Comparison of ENCODE assay signal across 8 cellular contexts in genomic region chr7:87875151-87876039, GRCh38. TPM values are rescaled to one million over a fixed set of nuclear protein-coding genes. Genes with fewer than 3 reads are reported as not detected.
DNase-seq lines count a peak whose midpoint lies in the region; ATAC-seq and TF ChIP-seq lines count a peak whose summit lies in the region.

No MANE protein-coding gene starts in this region.

- H3K9me3 Mint-ChIP-seq in memory B cell: peaks cover 5% of the 10 kb centered on the region

- peak overlapping the region; percentile 90 for H2AFZ ChIP-seq in PC-3 (ENCODE audit: low read length)

- H3K4me1 ChIP-seq in BLaER1 treated with 17β-estradiol and CSF1 and Interleukin-3, amounts not matched to agents 10 nM and 100 nM: peaks cover 32 to 52% (median 38%) of the 10 kb centered on the region in 10 experiments
- H3K4me1 ChIP-seq in PC-3 (ENCODE audit: insufficient read depth, low read length) (peaks cover 23% of the 10 kb centered on the region), colonic mucosa (peaks cover 3% of the 10 kb centered on the region)

- peaks cover 15% of the 10 kb centered on the region for H3K36me3 Mint-ChIP-seq in memory B cell

- CTCF ChIA-PET in PC-3 (lab: Charles Lee): no interaction called here

- no peaks in the 10 kb centered on the region for H3K27me3 ChIP-seq in BLaER1 treated with 17β-estradiol and CSF1 and Interleukin-3, amounts not matched to agents 10 nM and 100 nM
- H3K27me3 ChIP-seq in PC-3 (ENCODE audit: low read length) (no peaks in the 10 kb centered on the region), colonic mucosa (no peaks in the 10 kb centered on the region)

- peak overlapping the region; percentile 67 to 97 (median 95) for H3K27ac ChIP-seq in BLaER1 treated with 17β-estradiol and CSF1 and Interleukin-3, amounts not matched to agents 10 nM and 100 nM
- H3K27ac ChIP-seq in PC-3 (ENCODE audit: low read length) (peak overlapping the region; percentile 83), colonic mucosa (peak overlapping the region; percentile 98)

- peaks cover 0 to 24% (median 13%) of the 10 kb centered on the region in 11 experiments; a peak in 12 of 22 replicates for H4K20me1 ChIP-seq in BLaER1 treated with 17β-estradiol and CSF1 and Interleukin-3, amounts not matched to agents 10 nM and 100 nM
- H4K20me1 ChIP-seq in PC-3 (ENCODE audit: low read length): peaks cover 14% of the 10 kb centered on the region

- peak overlapping the region; percentile 68 to 96 (median 89) for H3K4me2 ChIP-seq in BLaER1 treated with 17β-estradiol and CSF1 and Interleukin-3, amounts not matched to agents 10 nM and 100 nM
- H3K4me2 ChIP-seq in PC-3 (ENCODE audit: low read length): peak overlapping the region; percentile 86

- peak overlapping the region; percentile 97 for H3K27ac Mint-ChIP-seq in memory B cell

- peaks cover 20% of the 10 kb centered on the region for H3K4me1 Mint-ChIP-seq in memory B cell

- ATAC-seq in GM18861 (IDR thresholded peaks at IDR 0.05; ENCODE audit: unreplicated experiment): peak; percentile 8
- peak; percentile 19 for ATAC-seq in HG03039 (IDR thresholded peaks at IDR 0.05; ENCODE audit: unreplicated experiment)
- ATAC-seq in PC-3: peak; percentile 11
- ATAC-seq in memory B cell (ENCODE audit: low read depth): no peak

- H3K79me2 ChIP-seq in PC-3 (ENCODE audit: low read length): peaks cover 87% of the 10 kb centered on the region

- peak overlapping the region; percentile 95 for H3K4me3 Mint-ChIP-seq in memory B cell

- H3K9ac ChIP-seq in BLaER1 treated with 17β-estradiol and CSF1 and Interleukin-3, amounts not matched to agents 10 nM and 100 nM: peak overlapping the region; percentile 88 to 98 (median 95)
- H3K9ac ChIP-seq in PC-3 (ENCODE audit: low read length): peak overlapping the region; percentile 79
- H3K9ac ChIP-seq in colonic mucosa (ENCODE audit: low read depth in 2 of 2, low read length in 2 of 2): peak overlapping the region; percentile 88 to 94

- in situ Hi-C loops in GM13976 (cut with MboI; ENCODE audit: low sequenced_read_pairs, unreplicated experiment): no loop called here

- TF ChIP-seq CTCF in PC-3 (conservative IDR thresholded peaks at IDR 0.05; ENCODE audit: low read depth, low read length): no peak
- no peak for TF ChIP-seq CTCF in colonic mucosa (IDR thresholded peaks at IDR 0.05)
- TF ChIP-seq CTCF in GM13976 (IDR thresholded peaks at IDR 0.05; ENCODE audit: borderline replicate concordance, control extremely low read depth, extremely low read depth, insufficient read depth, missing control alignments): no peak

- intact Hi-C loops in PC-3 (cut with micrococcal nuclease): loop anchor here (10.0 kb wide), 1 partner anchor 661 kb away; the partner anchor contains the start of gene TMEM243
- intact Hi-C loops in colonic mucosa (cut with DNase I): loop anchor here (10.0 kb wide), 2 partner anchors 251 to 721 kb away; partner anchors contain the start of genes DMTF1 and RUNDC3B

- H3K9me3 ChIP-seq in BLaER1 treated with 17β-estradiol and CSF1 and Interleukin-3, amounts not matched to agents 10 nM and 100 nM (replicated peaks in 1 of 11): peaks cover 19 to 33% (median 30%) of the 10 kb centered on the region in 11 experiments
- H3K9me3 ChIP-seq in PC-3 (ENCODE audit: low read length) (no peaks in the 10 kb centered on the region), colonic mucosa (no peaks in the 10 kb centered on the region)

- H3K27me3 Mint-ChIP-seq in memory B cell: no peaks in the 10 kb centered on the region

- no peaks in the 10 kb centered on the region for H3K9me2 ChIP-seq in PC-3 (replicated peaks; ENCODE audit: low read length)

- no peaks in the 10 kb centered on the region for H3F3A ChIP-seq in PC-3 (ENCODE audit: low read length, unreplicated experiment)

- BruUV-seq in PC-3 (replicated peaks; lab: Mats Ljungman, UMichigan): TSS peak; percentile 57

- POLR2A ChIA-PET in PC-3 (lab: Charles Lee; ENCODE audit: unreplicated experiment): no interaction called here

- H3K36me3 ChIP-seq in BLaER1 treated with 17β-estradiol and CSF1 and Interleukin-3, amounts not matched to agents 10 nM and 100 nM: peaks cover 13 to 55% (median 46%) of the 10 kb centered on the region in 11 experiments
- H3K36me3 ChIP-seq in PC-3 (ENCODE audit: low read depth, low read length) (peaks cover 20% of the 10 kb centered on the region), colonic mucosa (no peaks in the 10 kb centered on the region)

- peak overlapping the region; percentile 77 to 99 (median 96) for H3K4me3 ChIP-seq in BLaER1 treated with 17β-estradiol and CSF1 and Interleukin-3, amounts not matched to agents 10 nM and 100 nM
- peak overlapping the region; percentile 91 for H3K4me3 ChIP-seq in PC-3 (ENCODE audit: low read length)
- H3K4me3 ChIP-seq in colonic mucosa: peak overlapping the region; percentile 85

- DNase-seq in PC-3 (peak; percentile 9), colonic mucosa (peak; percentile 19), memory B cell (ENCODE audit: low spot score in 2 of 2) (no peak), ureter (ENCODE audit: low spot score) (peak; percentile 44), GM13976 (ENCODE audit: low spot score) (no peak)

RNA-seq across cellular contexts. Expression of gene SLC25A40, which starts 0.8 kb away (rescaled TPM):
- 4.5 and 5.2 TPM in 2 replicates for total RNA-seq in PC-3 (2014; rRNA removed)
- total RNA-seq in colonic mucosa: 10 to 100 TPM; 25.7 to 39.6 TPM
- total RNA-seq in ureter: 21.3 TPM

RNA-seq across cellular contexts. Expression of gene DBF4, which starts 0.9 kb away (rescaled TPM):
- total RNA-seq in PC-3 (2014; rRNA removed) (21.4 and 37.5 TPM in 2 replicates), colonic mucosa (10 to 100 TPM; 17.8 to 31.4 TPM), ureter (12.1 TPM)

RNA-seq across cellular contexts. Expression of gene ADAM22, which starts 58.7 kb away (rescaled TPM):
- 4.4 and 5.9 TPM in 2 replicates for total RNA-seq in PC-3 (2014; rRNA removed)
- 1 to 10 TPM; 2.6 to 2.8 TPM for total RNA-seq in colonic mucosa
- 26.4 TPM for total RNA-seq in ureter

Comparison
In these comparisons a context has a peak if more than half of its experiments do, and no peak if none do; other contexts are left out.
1. DNase-seq: peak in PC-3 (single experiment), colonic mucosa (single experiment) and ureter (single experiment); none in memory B cell (0 of 2) and GM13976 (single experiment).
2. Peak in every context shown above with its lines, with median percentiles within 50 percentile points of each other: H3K27ac ChIP-seq, H3K4me3 ChIP-seq and H3K9ac ChIP-seq.